18 cellular contexts compared by ENCODE assay signal in the genomic region with DNA sequence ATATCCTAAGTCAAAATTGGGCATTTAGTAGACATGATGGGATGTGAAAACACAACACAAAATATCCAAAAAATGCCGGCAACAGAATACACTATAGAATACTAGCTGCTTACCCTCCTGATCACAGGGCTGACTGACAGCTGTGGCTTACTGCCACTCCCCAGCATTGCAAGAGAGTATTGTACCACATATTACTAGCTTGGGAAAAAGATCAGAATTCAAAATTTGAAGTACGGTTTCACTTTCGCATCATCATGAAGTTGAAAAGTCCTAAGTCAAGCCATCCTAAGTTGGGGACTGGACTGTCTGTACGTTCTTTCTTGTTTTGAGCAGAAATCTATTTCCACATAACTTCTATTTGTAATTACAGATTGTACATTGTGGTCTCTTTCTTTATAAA.
"Had no signal": no experiment of that assay in that cellular context is flagged by ENCODE, and none has a peak within 500 bp of the region (broad histone marks: within the 10 kb centered on the region; RNA-seq: fewer than 3 reads in every experiment).

No MANE protein-coding gene starts in this region.

- FAIRE-seq: islet of Langerhans had no signal

- H3K4me3 ChIP-seq: coronary artery, dorsolateral prefrontal cortex, gastrocnemius medialis, heart right ventricle, stomach, thoracic aorta, transverse colon had no signal

- DNase-seq: dorsolateral prefrontal cortex; effector CD8-positive, alpha-beta T cell; gastrocnemius medialis; heart right ventricle; hypothalamus; kidney glomerular epithelial cell; mesendoderm; naive B cell; posterior cingulate gyrus; stimulated activated naive CD4-positive, alpha-beta T cell; stomach; substantia nigra; transverse colon had no signal

- H3K9me3 ChIP-seq: gastrocnemius medialis, heart right ventricle, stomach, thoracic aorta, transverse colon had no signal

- H3K36me3 ChIP-seq: gastrocnemius medialis, heart right ventricle, stomach, thoracic aorta, transverse colon had no signal

- H3K27ac ChIP-seq: coronary artery, dorsolateral prefrontal cortex, gastrocnemius medialis, heart right ventricle, stomach, thoracic aorta, transverse colon had no signal

- ATAC-seq: esophagus mucosa, gastrocnemius medialis, heart right ventricle, sciatic nerve had no signal

- H3K4me1 ChIP-seq: gastrocnemius medialis, heart right ventricle had no signal

- H3K27me3 ChIP-seq: gastrocnemius medialis, heart right ventricle, stomach, transverse colon had no signal
